ENCODE assay signal across 17 cellular contexts in the genomic region with DNA sequence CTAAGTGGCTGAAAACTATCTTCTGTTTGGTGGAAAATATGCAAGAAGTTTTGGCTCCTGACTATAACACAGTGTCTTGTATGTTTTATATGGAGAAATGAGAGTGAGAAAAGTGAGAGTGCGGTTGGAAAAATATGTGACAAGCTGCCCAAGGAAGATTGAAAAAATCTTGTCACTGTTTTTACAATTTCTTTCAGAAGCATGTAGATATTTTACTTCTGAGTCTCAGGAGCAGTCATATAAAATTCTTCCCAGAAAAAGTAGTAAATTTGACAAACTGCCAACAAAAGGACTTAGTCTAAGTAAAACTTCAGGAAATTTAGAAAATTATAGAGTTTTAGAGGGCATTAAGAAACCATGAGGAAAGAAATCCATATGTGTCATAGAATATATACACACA.
"Had no signal": no experiment of that assay in that cellular context is flagged by ENCODE, and none has a peak within 500 bp of the region (broad histone marks: within the 10 kb centered on the region; RNA-seq: fewer than 3 reads in every experiment).

No MANE protein-coding gene starts in this region.

- H3K27me3 Mint-ChIP-seq: dendritic cell treated with granulocyte-macrophage colony-stimulating factor and Interleukin-4, amounts not matched to agents 40 ng/mL and 50 ng/mL, for 4 days had no signal

- H3K4me1 Mint-ChIP-seq: central memory CD8-positive, alpha-beta T cell; WTC11 had no signal

- H3K27ac Mint-ChIP-seq: activated CD8-positive, alpha-beta T cell treated with anti-CD3 and anti-CD28 coated beads, Interleukin-2, amount 10 ng/mL, durations not matched to agents 7 days and 5 days; activated naive CD4-positive, alpha-beta T cell treated with anti-CD3 and anti-CD28 coated beads, Interleukin-2, amount 50 U/mL, for 72 hours; activated T-cell treated with anti-CD3 and anti-CD28 coated beads, Interleukin-2, amount 50 U/mL, for 72 hours; brain; dendritic cell treated with granulocyte-macrophage colony-stimulating factor and Interleukin-4, amounts not matched to agents 40 ng/mL and 50 ng/mL, for 4 days; effector memory CD8-positive, alpha-beta T cell; WTC11 had no signal

- H3K9me3 ChIP-seq: psoas muscle, right lobe of liver, thyroid gland had no signal

- H3K36me3 Mint-ChIP-seq: brain had no signal

- DNase-seq: activated CD4-positive, alpha-beta T cell treated with anti-CD3 and anti-CD28 coated beads for 4 hours; activated CD8-positive, alpha-beta memory T cell treated with anti-CD3 and anti-CD28 coated beads, Interleukin-2, amount 50 U/mL, for 48 hours; activated CD8-positive, alpha-beta T cell treated with anti-CD3 and anti-CD28 coated beads, Interleukin-2, amount 10 ng/mL, durations not matched to agents 7 days and 5 days; activated gamma-delta T cell; activated T-cell treated with anti-CD3 and anti-CD28 coated beads, Interleukin-2, amount 50 U/mL, for 72 hours; effector memory CD8-positive, alpha-beta T cell; mammary epithelial cell; psoas muscle; right lobe of liver; spleen; thyroid gland had no signal

- ATAC-seq: activated CD8-positive, alpha-beta T cell treated with anti-CD3 and anti-CD28 coated beads, Interleukin-2, amount 10 ng/mL, durations not matched to agents 7 days and 5 days; activated naive CD4-positive, alpha-beta T cell treated with anti-CD3 and anti-CD28 coated beads, Interleukin-2, amount 50 U/mL, for 72 hours; activated T-cell treated with anti-CD3 and anti-CD28 coated beads, Interleukin-2, amount 50 U/mL, for 72 hours; effector memory CD8-positive, alpha-beta T cell; psoas muscle; right lobe of liver; WTC11 had no signal

- H3K4me3 Mint-ChIP-seq: activated CD8-positive, alpha-beta T cell treated with anti-CD3 and anti-CD28 coated beads, Interleukin-2, amount 10 ng/mL, durations not matched to agents 7 days and 5 days; activated T-cell treated with anti-CD3 and anti-CD28 coated beads, Interleukin-2, amount 50 U/mL, for 72 hours; brain; central memory CD8-positive, alpha-beta T cell; dendritic cell treated with granulocyte-macrophage colony-stimulating factor and Interleukin-4, amounts not matched to agents 40 ng/mL and 50 ng/mL, for 4 days; effector memory CD8-positive, alpha-beta T cell; neural crest cell; WTC11 had no signal
